2 cellular contexts compared by ENCODE assay signal in genomic region chr7:75806560-75807307, GRCh38.
A peak's percentile ranks its signal among the peaks of the same experiment; 100 is the strongest.
TF ChIP-seq lines count a peak whose summit lies in the region.

No MANE protein-coding gene starts in this region.

TF ChIP-seq in HEK293, 187 proteins besides CTCF, POLR2A, EP300 and RAD21:
- TF ChIP-seq ZNF280D (tag by site-specific recombination; IDR thresholded peaks at IDR 0.05): 0 out of 2 replicates have a peak, but pooled peaks have one; percentile 25
- TF ChIP-seq ZNF776 (tag by site-specific recombination; IDR thresholded peaks at IDR 0.05; ENCODE audit: borderline replicate concordance): no peak
- TF ChIP-seq SETDB1 (IDR thresholded peaks at IDR 0.05; ENCODE audit: insufficient read length, low read length): peak; percentile 96

TF ChIP-seq in K562, 482 proteins besides CTCF, POLR2A, EP300 and RAD21:
- peak; percentile 73; the same call in 1 of the 2 replicates for TF ChIP-seq TEAD2 (tag; IDR thresholded peaks at IDR 0.05)
- TF ChIP-seq ARNT (IDR thresholded peaks at IDR 0.05): 0 out of 4 replicates have a peak, but pooled peaks of 1 of the 2 experiments have one; percentile 27
- TF ChIP-seq TEAD4 (IDR thresholded peaks at IDR 0.05; ENCODE audit: low read length): peak; percentile 34; the same call in 1 of the 2 replicates
- TF ChIP-seq TEAD4 (CRISPR knock-in tag; IDR thresholded peaks at IDR 0.05; ENCODE audit: borderline replicate concordance): no peak
- TF ChIP-seq CBFA2T3 (IDR thresholded peaks at IDR 0.05): no peak
- TF ChIP-seq CBX3 (IDR thresholded peaks at IDR 0.05; ENCODE audit: borderline replicate concordance in 1 of 2, low read length in 2 of 2): peak in 1 of 2 experiments; percentile 99; a peak in 2 of 3 replicates
- TF ChIP-seq SMAD4 (CRISPR knock-in tag; conservative IDR thresholded peaks at IDR 0.05): no peak
- TF ChIP-seq GATAD2A (IDR thresholded peaks at IDR 0.05): no peak
- peak; percentile 94 for TF ChIP-seq TRIM28 (IDR thresholded peaks at IDR 0.05)
- peak; percentile 99 for TF ChIP-seq CBX5 (IDR thresholded peaks at IDR 0.05; ENCODE audit: borderline replicate concordance, low read depth)
- 0 out of 2 replicates have a peak, but pooled peaks have one; percentile 22 for TF ChIP-seq MTA3 (IDR thresholded peaks at IDR 0.05; ENCODE audit: borderline replicate concordance)
- TF ChIP-seq CBX1 (IDR thresholded peaks at IDR 0.05; ENCODE audit: low read depth): peak; percentile 98
- peak; percentile 30 to 75; a peak in 3 of 4 replicates for TF ChIP-seq TRIM24 (IDR thresholded peaks at IDR 0.05)
- TF ChIP-seq TEAD1 (CRISPR knock-in tag; IDR thresholded peaks at IDR 0.05): 0 out of 4 replicates have a peak, but pooled peaks of 1 of the 2 experiments have one; percentile 19
- peak; percentile 91 for TF ChIP-seq ZNF280B (CRISPR knock-in tag; IDR thresholded peaks at IDR 0.05)
- TF ChIP-seq ZNF280A (IDR thresholded peaks at IDR 0.05; ENCODE audit: low read depth, partially characterized antibody): peak; percentile 94
- no peak for TF ChIP-seq KLF13 (tag; IDR thresholded peaks at IDR 0.05; ENCODE audit: borderline replicate concordance, low read depth)
